ENCODE assay signal across 1 cellular context in the genomic region with DNA sequence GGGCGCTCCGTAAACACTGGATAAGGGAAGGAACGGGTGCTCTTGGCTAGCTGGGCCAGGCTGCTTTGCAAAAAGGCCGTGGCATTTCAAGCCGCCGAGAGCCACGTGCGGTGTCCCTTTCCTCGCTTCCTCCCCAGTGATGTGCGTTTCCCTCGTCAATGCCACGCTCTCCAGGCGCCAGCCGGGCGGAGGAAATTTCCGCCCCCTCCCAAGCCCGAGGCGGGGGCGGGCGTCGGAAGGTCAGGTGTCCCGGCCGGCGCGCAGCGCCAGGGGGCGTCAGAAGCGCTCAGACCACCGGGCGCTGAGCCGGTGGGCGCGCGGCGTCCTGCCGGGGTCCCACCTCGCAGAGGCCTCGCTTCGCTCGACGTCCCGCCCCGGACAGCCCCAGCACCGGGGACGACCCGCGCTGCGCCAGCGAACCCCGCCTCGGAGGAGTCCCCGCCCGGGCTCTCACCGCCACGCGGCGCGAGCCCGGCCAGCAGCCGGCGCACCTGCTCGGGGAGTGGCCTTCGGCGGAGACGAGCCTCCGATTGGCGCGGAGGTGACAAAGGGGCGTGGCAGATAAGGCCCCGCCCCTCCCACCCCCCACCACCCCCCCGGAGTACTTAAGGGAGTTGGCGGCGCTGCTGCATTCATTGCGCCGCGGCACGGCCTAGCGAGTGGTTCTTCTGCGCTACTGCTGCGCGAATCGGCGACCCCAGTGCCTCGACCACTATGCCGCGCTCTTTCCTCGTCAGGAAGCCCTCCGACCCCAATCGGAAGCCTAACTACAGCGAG.
TF ChIP-seq lines count a peak whose summit lies in the region.

A gene (plus strand): TSS at position 635 of the 777 bp plus-strand sequence. CDS start 80 bp downstream, at position 715.

TF ChIP-seq in Ishikawa, 13 proteins besides CTCF, POLR2A, EP300 and RAD21 (continued from another document):
- TF ChIP-seq, protein P1, sequence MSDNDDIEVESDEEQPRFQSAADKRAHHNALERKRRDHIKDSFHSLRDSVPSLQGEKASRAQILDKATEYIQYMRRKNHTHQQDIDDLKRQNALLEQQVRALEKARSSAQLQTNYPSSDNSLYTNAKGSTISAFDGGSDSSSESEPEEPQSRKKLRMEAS (IDR thresholded peaks at IDR 0.05) = peak; percentile 99
- TF ChIP-seq YY1 (IDR thresholded peaks at IDR 0.05; ENCODE audit: low read depth) (no peak), TCF12 (IDR thresholded peaks at IDR 0.05; ENCODE audit: low read depth) (no peak; the same call in 1 of the 2 replicates), FOXM1 (IDR thresholded peaks at IDR 0.05; ENCODE audit: borderline replicate concordance, low read depth) (no peak), ZBTB7A (IDR thresholded peaks at IDR 0.05; ENCODE audit: low read depth) (peak; percentile 57; the same call in 1 of the 2 replicates), TAF1 (IDR thresholded peaks at IDR 0.05; ENCODE audit: low read depth) (peak; percentile 54), CREB1 (IDR thresholded peaks at IDR 0.05; ENCODE audit: low read depth) (no peak), NFIC (IDR thresholded peaks at IDR 0.05) (no peak), CEBPB (IDR thresholded peaks at IDR 0.05) (no peak)
- TF ChIP-seq, protein P2, sequence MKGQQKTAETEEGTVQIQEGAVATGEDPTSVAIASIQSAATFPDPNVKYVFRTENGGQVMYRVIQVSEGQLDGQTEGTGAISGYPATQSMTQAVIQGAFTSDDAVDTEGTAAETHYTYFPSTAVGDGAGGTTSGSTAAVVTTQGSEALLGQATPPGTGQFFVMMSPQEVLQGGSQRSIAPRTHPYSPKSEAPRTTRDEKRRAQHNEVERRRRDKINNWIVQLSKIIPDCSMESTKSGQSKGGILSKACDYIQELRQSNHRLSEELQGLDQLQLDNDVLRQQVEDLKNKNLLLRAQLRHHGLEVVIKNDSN (IDR thresholded peaks at IDR 0.05) = peak; percentile 49; the same call in 1 of the 2 replicates
- TF ChIP-seq, protein P3, sequence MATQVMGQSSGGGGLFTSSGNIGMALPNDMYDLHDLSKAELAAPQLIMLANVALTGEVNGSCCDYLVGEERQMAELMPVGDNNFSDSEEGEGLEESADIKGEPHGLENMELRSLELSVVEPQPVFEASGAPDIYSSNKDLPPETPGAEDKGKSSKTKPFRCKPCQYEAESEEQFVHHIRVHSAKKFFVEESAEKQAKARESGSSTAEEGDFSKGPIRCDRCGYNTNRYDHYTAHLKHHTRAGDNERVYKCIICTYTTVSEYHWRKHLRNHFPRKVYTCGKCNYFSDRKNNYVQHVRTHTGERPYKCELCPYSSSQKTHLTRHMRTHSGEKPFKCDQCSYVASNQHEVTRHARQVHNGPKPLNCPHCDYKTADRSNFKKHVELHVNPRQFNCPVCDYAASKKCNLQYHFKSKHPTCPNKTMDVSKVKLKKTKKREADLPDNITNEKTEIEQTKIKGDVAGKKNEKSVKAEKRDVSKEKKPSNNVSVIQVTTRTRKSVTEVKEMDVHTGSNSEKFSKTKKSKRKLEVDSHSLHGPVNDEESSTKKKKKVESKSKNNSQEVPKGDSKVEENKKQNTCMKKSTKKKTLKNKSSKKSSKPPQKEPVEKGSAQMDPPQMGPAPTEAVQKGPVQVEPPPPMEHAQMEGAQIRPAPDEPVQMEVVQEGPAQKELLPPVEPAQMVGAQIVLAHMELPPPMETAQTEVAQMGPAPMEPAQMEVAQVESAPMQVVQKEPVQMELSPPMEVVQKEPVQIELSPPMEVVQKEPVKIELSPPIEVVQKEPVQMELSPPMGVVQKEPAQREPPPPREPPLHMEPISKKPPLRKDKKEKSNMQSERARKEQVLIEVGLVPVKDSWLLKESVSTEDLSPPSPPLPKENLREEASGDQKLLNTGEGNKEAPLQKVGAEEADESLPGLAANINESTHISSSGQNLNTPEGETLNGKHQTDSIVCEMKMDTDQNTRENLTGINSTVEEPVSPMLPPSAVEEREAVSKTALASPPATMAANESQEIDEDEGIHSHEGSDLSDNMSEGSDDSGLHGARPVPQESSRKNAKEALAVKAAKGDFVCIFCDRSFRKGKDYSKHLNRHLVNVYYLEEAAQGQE (IDR thresholded peaks at IDR 0.05; ENCODE audit: low read depth) = no peak
